26 cellular contexts compared by ENCODE assay signal in genomic region chr4:11337287-11337686, GRCh38.
"Had no signal": no experiment of that assay in that cellular context is flagged by ENCODE, and none has a peak within 500 bp of the region (broad histone marks: within the 10 kb centered on the region; RNA-seq: fewer than 3 reads in every experiment).

No MANE protein-coding gene starts in this region.

- H3K9me3 ChIP-seq: SJSA1 had no signal

- H3K27me3 Mint-ChIP-seq: IgD-negative memory B cell had no signal

- H3K4me3 ChIP-seq: K562, SJSA1, SK-N-MC had no signal

- ATAC-seq: K562, Panc1, PC-3 had no signal

- H3K4me1 ChIP-seq: SJSA1 had no signal

- H3K27ac Mint-ChIP-seq: T-helper 1 cell treated with Interleukin-12 subunit alpha and Interleukin-12 subunit beta and Interleukin-4 antibody, amounts not matched to agents 30 μg/mL and 1 μg/mL, for 36 hours had no signal

- FAIRE-seq: HTR-8/SVneo, K562 had no signal

- H3K27me3 ChIP-seq: SJSA1 had no signal

- DNase-seq: NCI-H1092; NCI-H1105 treated with DMSO at 0.1 percent for 48 hours; NCI-H1417 treated with DMSO at 0.1 percent for 48 hours; NCI-H146; NCI-H1694 treated with DMSO at 0.1 percent for 48 hours; NCI-H1930; NCI-H2081; NCI-H2107; NCI-H2227 treated with DMSO at 0.1 percent for 48 hours; NCI-H446; NCI-H510A; NCI-H524 treated with DMSO at 0.1 percent for 48 hours; NCI-H69; NCI-H774; NK-92 treated with Interleukin-12 subunit alpha and Interleukin-12 subunit beta, amount 100 ng/mL, for 24 hours; PC-3; Right ventricle myocardium superior; SIG-M5 had no signal

- H3K4me3 Mint-ChIP-seq: T-helper 1 cell treated with Interleukin-12 subunit alpha and Interleukin-12 subunit beta and Interleukin-4 antibody, amounts not matched to agents 30 μg/mL and 1 μg/mL, for 36 hours had no signal

- H3K36me3 Mint-ChIP-seq: IgD-negative memory B cell had no signal

- H3K27ac ChIP-seq: HL-60, SJSA1, SK-N-MC had no signal

- H3K9me3 Mint-ChIP-seq: IgD-negative memory B cell; T-helper 1 cell treated with Interleukin-12 subunit alpha and Interleukin-12 subunit beta and Interleukin-4 antibody, amounts not matched to agents 30 μg/mL and 1 μg/mL, for 36 hours had no signal

- H3K36me3 ChIP-seq: SJSA1 had no signal
